8 cellular contexts compared by ENCODE assay signal in genomic region chr6:113879186-113880096, GRCh38. TPM values are rescaled to one million over a fixed set of nuclear protein-coding genes. Genes with fewer than 3 reads are reported as not detected.
DNase-seq lines count a peak whose midpoint lies in the region; ATAC-seq and TF ChIP-seq lines count a peak whose summit lies in the region.

No MANE protein-coding gene starts in this region.

- H3K4me3 Mint-ChIP-seq in neural crest cell, result no peak overlapping the region
- no peak overlapping the region for H3K4me3 Mint-ChIP-seq in activated T-cell treated with anti-CD3 and anti-CD28 coated beads, Interleukin-2, amount 50 U/mL, for 24 hours

- no peaks in the 10 kb centered on the region for H3K27me3 ChIP-seq in SU-DHL-6 (ENCODE audit: low read length)

- H3K9me2 ChIP-seq in SU-DHL-6 (replicated peaks; ENCODE audit: insufficient read depth, low read length), result no peaks in the 10 kb centered on the region

- no peak overlapping the region for H3K9ac ChIP-seq in SU-DHL-6 (ENCODE audit: low read length)

- no peaks in the 10 kb centered on the region for H3K27me3 Mint-ChIP-seq in neural crest cell (ENCODE audit: low read depth)
- peaks cover 55% of the 10 kb centered on the region for H3K27me3 Mint-ChIP-seq in activated T-cell treated with anti-CD3 and anti-CD28 coated beads, Interleukin-2, amount 50 U/mL, for 24 hours

- no peak overlapping the region for H3K27ac Mint-ChIP-seq in neural crest cell (ENCODE audit: unreplicated experiment)
- H3K27ac Mint-ChIP-seq in activated T-cell treated with anti-CD3 and anti-CD28 coated beads, Interleukin-2, amount 50 U/mL, for 24 hours, result no peak overlapping the region

- no peaks in the 10 kb centered on the region for H4K20me1 ChIP-seq in SU-DHL-6 (ENCODE audit: low read depth, low read length)

- H3K79me2 ChIP-seq in SU-DHL-6 (ENCODE audit: insufficient read depth, low read length), result no peaks in the 10 kb centered on the region

- H3K4me2 ChIP-seq in SU-DHL-6 (ENCODE audit: low read depth, low read length, poor library complexity, severe bottlenecking), result no peak overlapping the region

- H3K9me3 Mint-ChIP-seq in neural crest cell, result no peaks in the 10 kb centered on the region
- H3K9me3 Mint-ChIP-seq in activated T-cell treated with anti-CD3 and anti-CD28 coated beads, Interleukin-2, amount 50 U/mL, for 24 hours, result no peaks in the 10 kb centered on the region

- H3K4me1 Mint-ChIP-seq in neural crest cell, result peaks cover 27% of the 10 kb centered on the region
- no peaks in the 10 kb centered on the region for H3K4me1 Mint-ChIP-seq in activated T-cell treated with anti-CD3 and anti-CD28 coated beads, Interleukin-2, amount 50 U/mL, for 24 hours (ENCODE audit: low read depth)

- no peak overlapping the region for H2AFZ ChIP-seq in SU-DHL-6 (ENCODE audit: low read depth, low read length, severe bottlenecking)

- TF ChIP-seq CTCF in SU-DHL-6 (IDR thresholded peaks at IDR 0.05; ENCODE audit: insufficient read depth, low read length, poor library complexity, severe bottlenecking) (peak; percentile 40), neural crest cell (conservative IDR thresholded peaks at IDR 0.05) (peak; percentile 88)

- no peaks in the 10 kb centered on the region for H3K9me3 ChIP-seq in SU-DHL-6 (ENCODE audit: insufficient read depth, low read length)

- H3K36me3 Mint-ChIP-seq in neural crest cell (ENCODE audit: low read depth), result no peaks in the 10 kb centered on the region
- H3K36me3 Mint-ChIP-seq in activated T-cell treated with anti-CD3 and anti-CD28 coated beads, Interleukin-2, amount 50 U/mL, for 24 hours (ENCODE audit: low read depth), result no peaks in the 10 kb centered on the region

- no peaks in the 10 kb centered on the region for H3F3A ChIP-seq in SU-DHL-6 (ENCODE audit: insufficient read depth)

- no peak overlapping the region for H3K27ac ChIP-seq in SU-DHL-6 (ENCODE audit: low read depth, low read length)

- no peak overlapping the region for H3K4me3 ChIP-seq in SU-DHL-6 (ENCODE audit: insufficient read depth, low read length, poor library complexity, severe bottlenecking)

- H3K36me3 ChIP-seq in SU-DHL-6 (ENCODE audit: low read length), result no peaks in the 10 kb centered on the region

- DNase-seq in CD1c-positive myeloid dendritic cell (ENCODE audit: extremely low spot score), result peak; percentile 35
- peak; percentile 48 for DNase-seq in NCI-H1436 treated with DMSO at 0.1 percent for 48 hours (lab: John Stamatoyannopoulos, UW)
- peak; percentile 88 for DNase-seq in fibroblast of peridontal ligament (ENCODE audit: extremely low read depth)
- DNase-seq in neural crest cell (ENCODE audit: low read depth, low spot score), result peak; percentile 30
- no peak for DNase-seq in activated T-cell treated with anti-CD3 and anti-CD28 coated beads, Interleukin-2, amount 50 U/mL, for 24 hours

- ATAC-seq in GM18868 (IDR thresholded peaks at IDR 0.05; ENCODE audit: unreplicated experiment) (peak; percentile 100), HG02973 (IDR thresholded peaks at IDR 0.05; ENCODE audit: unreplicated experiment) (peak; percentile 100)

RNA-seq across cellular contexts. Expression of gene MARCKS, which starts 22.3 kb away (rescaled TPM):
- 376 and 380 TPM in 2 replicates for total RNA-seq in neural crest cell
